In genomic region chr16:17303101-17303500, GRCh38 we compare ENCODE assay signal across 17 cellular contexts.
DNase-seq lines count a peak whose midpoint lies in the region; ATAC-seq, FAIRE-seq and TF ChIP-seq lines count a peak whose summit lies in the region.
"Had no signal": no experiment of that assay in that cellular context is flagged by ENCODE, and none has a peak within 500 bp of the region (broad histone marks: within the 10 kb centered on the region; RNA-seq: fewer than 3 reads in every experiment).

No MANE protein-coding gene starts in this region.

- H3K27me3 ChIP-seq in rectal smooth muscle tissue (ENCODE audit: control insufficient read depth, insufficient read depth, low read length) (no peaks in the 10 kb centered on the region), breast epithelium (no peaks in the 10 kb centered on the region)

- no peak overlapping the region for H3K4me3 ChIP-seq in rectal smooth muscle tissue (ENCODE audit: low read length)
- H3K4me3 ChIP-seq in breast epithelium = no peak overlapping the region
- H3K4me3 ChIP-seq: GM23338 had no signal

- DNase-seq in GM19239 (ENCODE audit: insufficient read length, low spot score) = no peak
- DNase-seq in NOMO-1 (lab: John Stamatoyannopoulos, UW; ENCODE audit: unreplicated experiment in 2 of 2) = peak; percentile 29 to 65
- DNase-seq in AG20443 (ENCODE audit: low spot score) = no peak
- DNase-seq in breast epithelium (ENCODE audit: low spot score in 2 of 2) = no peak
- DNase-seq: activated T-cell treated with anti-CD3 and anti-CD28 coated beads, Interleukin-2, amount 50 U/mL, for 24 hours; GDM1; hippocampal formation; NCI-H1436 treated with DMSO at 0.1 percent for 48 hours; NCI-H69; stimulated activated CD4-positive, alpha-beta T cell treated with anti-CD3 and anti-CD28 coated beads, Interleukin-4, amount 100 ng/mL, for 1 hour had no signal

- no peaks in the 10 kb centered on the region for H3K36me3 Mint-ChIP-seq in dendritic cell treated with granulocyte-macrophage colony-stimulating factor and Interleukin-4, amounts not matched to agents 40 ng/mL and 50 ng/mL, for 4 days (ENCODE audit: low read depth)

- peaks cover 31% of the 10 kb centered on the region for H3K4me1 Mint-ChIP-seq in dendritic cell treated with granulocyte-macrophage colony-stimulating factor and Interleukin-4, amounts not matched to agents 40 ng/mL and 50 ng/mL, for 4 days (ENCODE audit: low read depth)

- H3K9me3 Mint-ChIP-seq in dendritic cell treated with granulocyte-macrophage colony-stimulating factor and Interleukin-4, amounts not matched to agents 40 ng/mL and 50 ng/mL, for 4 days = no peaks in the 10 kb centered on the region
- H3K9me3 Mint-ChIP-seq: activated T-cell treated with anti-CD3 and anti-CD28 coated beads, Interleukin-2, amount 50 U/mL, for 24 hours; GM23338 had no signal

- no peaks in the 10 kb centered on the region for H3K9me3 ChIP-seq in breast epithelium

- no peak for TF ChIP-seq CTCF in breast epithelium (IDR thresholded peaks at IDR 0.05)

- H3K4me3 Mint-ChIP-seq in dendritic cell treated with granulocyte-macrophage colony-stimulating factor and Interleukin-4, amounts not matched to agents 40 ng/mL and 50 ng/mL, for 4 days = no peak overlapping the region
- H3K4me3 Mint-ChIP-seq: activated T-cell treated with anti-CD3 and anti-CD28 coated beads, Interleukin-2, amount 50 U/mL, for 24 hours; GM23338 had no signal

- H3K9ac ChIP-seq in rectal smooth muscle tissue (ENCODE audit: low read length) = no peak overlapping the region

- H3K36me3 ChIP-seq in rectal smooth muscle tissue (ENCODE audit: control insufficient read depth, insufficient read depth, low read length) (no peaks in the 10 kb centered on the region), breast epithelium (no peaks in the 10 kb centered on the region)

- peaks cover 27% of the 10 kb centered on the region for H3K4me1 ChIP-seq in rectal smooth muscle tissue (ENCODE audit: control insufficient read depth, insufficient read depth, low read length)
- peaks cover 0 to 7% of the 10 kb centered on the region in 2 donors for H3K4me1 ChIP-seq in breast epithelium

- H3K27ac ChIP-seq in rectal smooth muscle tissue (ENCODE audit: low read depth, low read length) = peak overlapping the region; percentile 81
- no peak overlapping the region for H3K27ac ChIP-seq in breast epithelium
- H3K27ac ChIP-seq: C4-2B had no signal

- peak; percentile 11 for FAIRE-seq in GM19239 (lab: Jason Lieb, UNC)
- FAIRE-seq: urothelium cell line had no signal

- no peak for TF ChIP-seq POLR2A in breast epithelium (IDR thresholded peaks at IDR 0.05)

- no peaks in the 10 kb centered on the region for H3K27me3 Mint-ChIP-seq in dendritic cell treated with granulocyte-macrophage colony-stimulating factor and Interleukin-4, amounts not matched to agents 40 ng/mL and 50 ng/mL, for 4 days
- H3K27me3 Mint-ChIP-seq: activated T-cell treated with anti-CD3 and anti-CD28 coated beads, Interleukin-2, amount 50 U/mL, for 24 hours had no signal

- ATAC-seq in HG03139 (IDR thresholded peaks at IDR 0.05; ENCODE audit: unreplicated experiment) = no peak
- ATAC-seq: activated CD4-positive, CD25-positive, alpha-beta regulatory T cell treated with anti-CD3 and anti-CD28 coated beads, Interleukin-2, amount 50 U/mL, for 24 hours; GM23338 had no signal

- intact Hi-C loops in dendritic cell treated with granulocyte-macrophage colony-stimulating factor and Interleukin-4, amounts not matched to agents 40 ng/mL and 50 ng/mL, for 4 days (cut with micrococcal nuclease) = no loop called here
- intact Hi-C loops in breast epithelium (cut with DNase I; ENCODE audit: low total_unique reads) = no loop called here

- peak overlapping the region; percentile 33 for H3K27ac Mint-ChIP-seq in dendritic cell treated with granulocyte-macrophage colony-stimulating factor and Interleukin-4, amounts not matched to agents 40 ng/mL and 50 ng/mL, for 4 days
- H3K27ac Mint-ChIP-seq: activated T-cell treated with anti-CD3 and anti-CD28 coated beads, Interleukin-2, amount 50 U/mL, for 24 hours; GM23338 had no signal

Comparison
In these comparisons a context has a peak if more than half of its experiments do, and no peak if none do; other contexts are left out.
1. DNase-seq: peak in NOMO-1 (2 of 2); none in GM19239 (single experiment), AG20443 (single experiment) and breast epithelium (0 of 2).